Comparison of ENCODE assay signal across 8 cellular contexts in the genomic region with DNA sequence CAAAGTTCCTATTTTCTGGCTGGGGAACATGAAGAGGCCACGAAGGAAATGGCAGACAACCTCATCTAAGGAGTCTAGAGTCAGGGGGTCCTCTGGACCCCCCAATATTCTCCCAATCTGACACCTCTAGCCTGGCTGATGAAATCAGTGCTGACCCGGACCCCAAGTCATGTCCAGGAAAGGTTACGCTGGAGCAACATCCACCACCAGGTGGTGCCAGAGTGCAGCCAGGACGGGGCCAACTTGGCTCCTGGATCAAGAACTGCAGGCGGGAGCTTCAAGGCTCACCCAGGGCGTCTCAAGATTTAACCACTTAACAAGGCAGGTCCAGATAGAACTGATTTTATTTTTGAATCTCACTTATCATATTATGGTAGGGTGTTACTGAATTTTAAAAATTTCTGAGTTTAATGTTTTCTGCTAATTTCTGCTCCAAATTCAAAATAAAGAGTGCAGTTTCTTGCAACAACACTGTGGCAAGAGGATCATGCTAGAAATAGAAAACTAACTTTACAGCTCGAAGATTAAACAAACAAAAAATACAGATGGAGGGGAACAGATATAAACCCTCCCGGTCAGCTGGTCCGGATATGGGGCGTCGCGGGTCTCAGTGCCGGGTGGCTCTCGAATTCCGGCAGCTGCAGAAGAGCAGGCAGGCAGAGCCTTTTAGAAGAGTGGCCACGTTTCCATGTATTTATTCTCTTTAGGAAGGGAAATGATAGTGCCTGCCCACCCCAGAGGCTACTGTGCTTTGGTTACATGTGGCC.
DNase-seq lines count a peak whose midpoint lies in the region; ATAC-seq lines count a peak whose summit lies in the region.

No MANE protein-coding gene starts in this region.

- H3K4me1 ChIP-seq in effector memory CD4-positive, alpha-beta T cell (ENCODE audit: control insufficient read depth, insufficient read depth, low read length, poor library complexity, severe bottlenecking): no peaks in the 10 kb centered on the region

- in situ Hi-C loops in Caki2 (cut with HindIII; ENCODE audit: low pct_unique_long_range_greater_than_20kb, low sequenced_read_pairs): no loop called here

- H3K4me3 Mint-ChIP-seq in activated CD4-positive, alpha-beta memory T cell treated with anti-CD3 and anti-CD28 coated beads, Interleukin-2, amount 10 ng/mL, durations not matched to agents 7 days and 5 days: no peak overlapping the region
- no peak overlapping the region for H3K4me3 Mint-ChIP-seq in memory B cell

- ATAC-seq in memory B cell (ENCODE audit: low read depth) (peak; percentile 61), GM21786 (IDR thresholded peaks at IDR 0.05; ENCODE audit: unreplicated experiment) (no peak)

- H3K9me3 ChIP-seq in effector memory CD4-positive, alpha-beta T cell (ENCODE audit: control insufficient read depth, low read length): no peaks in the 10 kb centered on the region

- POLR2A ChIA-PET in activated CD4-positive, alpha-beta memory T cell treated with anti-CD3 and anti-CD28 coated beads, Interleukin-2, amount 10 ng/mL, durations not matched to agents 7 days and 5 days (lab: Charles Lee): interaction anchor here (1.2 kb wide), 1 partner anchor 134 kb away, joined by 3 read pairs; no protein-coding TSS in a partner anchor

- CTCF ChIA-PET in activated CD4-positive, alpha-beta memory T cell treated with anti-CD3 and anti-CD28 coated beads, Interleukin-2, amount 10 ng/mL, durations not matched to agents 7 days and 5 days (lab: Charles Lee): interaction anchor here (0.7 to 4.8 kb wide), 27 partner anchors 10 to 1473 kb away, joined by 3 to 56 read pairs (median 5); a partner anchor contains a TSS

- no peak overlapping the region for H3K27ac ChIP-seq in effector memory CD4-positive, alpha-beta T cell (ENCODE audit: insufficient read depth, low read length, poor library complexity, severe bottlenecking)

- no peaks in the 10 kb centered on the region for H3K9me3 Mint-ChIP-seq in activated CD4-positive, alpha-beta memory T cell treated with anti-CD3 and anti-CD28 coated beads, Interleukin-2, amount 10 ng/mL, durations not matched to agents 7 days and 5 days
- H3K9me3 Mint-ChIP-seq in memory B cell: no peaks in the 10 kb centered on the region

- DNase-seq in Caki2 (ENCODE audit: low read depth) (peak; percentile 55), H7 (peak; percentile 93), NCI-H345 treated with DMSO at 0.1 percent for 48 hours (lab: John Stamatoyannopoulos, UW; ENCODE audit: unreplicated experiment) (peak; percentile 2), memory B cell (ENCODE audit: low spot score in 2 of 2) (peak; percentile 62 to 68)
- peak; percentile 85 for DNase-seq in activated CD4-positive, alpha-beta memory T cell treated with anti-CD3 and anti-CD28 coated beads, Interleukin-2, amount 10 ng/mL, durations not matched to agents 7 days and 5 days
- peak; percentile 57 to 68 (median 60) for DNase-seq in effector memory CD4-positive, alpha-beta T cell
- DNase-seq in stimulated activated CD8-positive, alpha-beta memory T cell treated with anti-CD3 and anti-CD28 coated beads, Interleukin-15, amount 100 ng/mL, for 1 hour (ENCODE audit: low read depth): peak; percentile 77

- H3K27me3 ChIP-seq in H7 (ENCODE audit: control insufficient read depth, insufficient read depth, low read length): no peaks in the 10 kb centered on the region
- no peaks in the 10 kb centered on the region for H3K27me3 ChIP-seq in effector memory CD4-positive, alpha-beta T cell (replicated peaks; ENCODE audit: control insufficient read depth, insufficient read depth, low read length, poor library complexity, severe bottlenecking)

- H3K27me3 Mint-ChIP-seq in activated CD4-positive, alpha-beta memory T cell treated with anti-CD3 and anti-CD28 coated beads, Interleukin-2, amount 10 ng/mL, durations not matched to agents 7 days and 5 days: no peaks in the 10 kb centered on the region
- H3K27me3 Mint-ChIP-seq in memory B cell: peaks cover 16% of the 10 kb centered on the region

- peaks cover 4% of the 10 kb centered on the region for H3K36me3 Mint-ChIP-seq in activated CD4-positive, alpha-beta memory T cell treated with anti-CD3 and anti-CD28 coated beads, Interleukin-2, amount 10 ng/mL, durations not matched to agents 7 days and 5 days (ENCODE audit: low read depth)
- H3K36me3 Mint-ChIP-seq in memory B cell: no peaks in the 10 kb centered on the region

- H3K36me3 ChIP-seq in H7 (replicated peaks; ENCODE audit: control insufficient read depth, insufficient read depth, low read length): peaks cover 6% of the 10 kb centered on the region
- peaks cover 17% of the 10 kb centered on the region for H3K36me3 ChIP-seq in effector memory CD4-positive, alpha-beta T cell (ENCODE audit: control insufficient read depth, insufficient read depth, low read length)

- no peak overlapping the region for H3K4me3 ChIP-seq in H7 (ENCODE audit: insufficient read depth, low read depth, low read length)
- no peak overlapping the region for H3K4me3 ChIP-seq in effector memory CD4-positive, alpha-beta T cell (ENCODE audit: insufficient read depth, low read depth, low read length, poor library complexity, severe bottlenecking)

- H3K4me1 Mint-ChIP-seq in activated CD4-positive, alpha-beta memory T cell treated with anti-CD3 and anti-CD28 coated beads, Interleukin-2, amount 10 ng/mL, durations not matched to agents 7 days and 5 days: peaks cover 16% of the 10 kb centered on the region
- H3K4me1 Mint-ChIP-seq in memory B cell: no peaks in the 10 kb centered on the region

- H3K27ac Mint-ChIP-seq in activated CD4-positive, alpha-beta memory T cell treated with anti-CD3 and anti-CD28 coated beads, Interleukin-2, amount 10 ng/mL, durations not matched to agents 7 days and 5 days: no peak overlapping the region
- no peak overlapping the region for H3K27ac Mint-ChIP-seq in memory B cell

Comparison
In these comparisons a context has a peak if more than half of its experiments do, and no peak if none do; other contexts are left out.
1. DNase-seq: peak in every context shown above with its lines; median percentile 93 in H7; 85 in activated CD4-positive, alpha-beta memory T cell treated with anti-CD3 and anti-CD28 coated beads, Interleukin-2, amount 10 ng/mL, durations not matched to agents 7 days and 5 days; 77 in stimulated activated CD8-positive, alpha-beta memory T cell treated with anti-CD3 and anti-CD28 coated beads, Interleukin-15, amount 100 ng/mL, for 1 hour; 65 in memory B cell; 60 in effector memory CD4-positive, alpha-beta T cell; 55 in Caki2; 2 in NCI-H345 treated with DMSO at 0.1 percent for 48 hours.